In the genomic region with DNA sequence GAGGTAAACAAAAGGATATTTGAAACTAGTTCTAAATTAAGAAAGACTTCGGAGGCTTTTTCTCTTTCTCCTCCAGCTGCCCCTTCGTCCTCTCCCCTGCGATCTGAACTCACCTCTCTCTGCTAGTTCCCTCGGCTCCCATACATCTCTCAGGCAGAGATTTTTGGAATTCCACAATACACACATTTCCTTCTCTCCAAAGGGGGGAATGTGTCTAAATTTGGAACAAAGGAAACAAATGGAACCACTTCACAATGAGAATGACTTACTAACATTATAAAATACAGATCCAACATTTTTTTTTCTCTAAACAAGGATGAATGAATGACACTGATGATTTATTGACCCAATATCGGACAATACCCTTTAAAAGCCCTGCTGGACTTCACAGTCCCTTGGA, we compare ENCODE assay signal across 15 cellular contexts. TPM values are rescaled to one million over a fixed set of nuclear protein-coding genes. Genes with fewer than 3 reads are reported as not detected.
DNase-seq lines count a peak whose midpoint lies in the region; ATAC-seq and TF ChIP-seq lines count a peak whose summit lies in the region.
"Had no signal": no experiment of that assay in that cellular context is flagged by ENCODE, and none has a peak within 500 bp of the region (broad histone marks: within the 10 kb centered on the region; RNA-seq: fewer than 3 reads in every experiment).

No MANE protein-coding gene starts in this region.

- H3K36me3 ChIP-seq in BLaER1 treated with 17β-estradiol and CSF1 and Interleukin-3, amounts not matched to agents 10 nM and 100 nM: no peaks in the 10 kb centered on the region
- H3K36me3 ChIP-seq in IMR-90 (ENCODE audit: control insufficient read depth, insufficient read depth, low read length) (no peaks in the 10 kb centered on the region), testis (ENCODE audit: low read depth, missing control alignments) (no peaks in the 10 kb centered on the region)
- H3K36me3 ChIP-seq: left lung, neutrophil had no signal

- H2AK5ac ChIP-seq in IMR-90 (ENCODE audit: low read depth, low read length): no peak overlapping the region

- no peak overlapping the region for H3K56ac ChIP-seq in IMR-90 (ENCODE audit: extremely low read depth, insufficient read depth, low read length)

- no peak overlapping the region for H3K4me3 ChIP-seq in BLaER1 treated with 17β-estradiol and CSF1 and Interleukin-3, amounts not matched to agents 10 nM and 100 nM
- H3K4me3 ChIP-seq in IMR-90 (ENCODE audit: insufficient read depth, low read depth, low read length) (no peak overlapping the region), testis (no peak overlapping the region)
- H3K4me3 ChIP-seq: left lung had no signal

- H2BK15ac ChIP-seq in IMR-90 (ENCODE audit: low read depth, low read length): no peak overlapping the region

- no peaks in the 10 kb centered on the region for H3K9me3 Mint-ChIP-seq in neural crest cell
- H3K9me3 Mint-ChIP-seq in activated CD4-positive, alpha-beta T cell treated with anti-CD3 and anti-CD28 coated beads, Interleukin-2, amount 10 ng/mL, durations not matched to agents 24 days and 14 days: no peaks in the 10 kb centered on the region
- H3K9me3 Mint-ChIP-seq: activated naive CD4-positive, alpha-beta T cell treated with anti-CD3 and anti-CD28 coated beads, Interleukin-2, amount 50 U/mL, for 24 hours had no signal

- 0 out of 2 replicates have a peak overlapping the region, but pooled peaks have one; percentile 4 for H3K14ac ChIP-seq in IMR-90 (replicated peaks; ENCODE audit: low read depth, low read length)

- H3K27me3 ChIP-seq in BLaER1 treated with 17β-estradiol and CSF1 and Interleukin-3, amounts not matched to agents 10 nM and 100 nM: no peaks in the 10 kb centered on the region
- H3K27me3 ChIP-seq in IMR-90 (ENCODE audit: control insufficient read depth, insufficient read depth, low read length): no peaks in the 10 kb centered on the region; the same call in 1 of the 2 replicates
- no peaks in the 10 kb centered on the region for H3K27me3 ChIP-seq in testis

- H3K79me1 ChIP-seq in IMR-90 (ENCODE audit: low read depth in 1 of 2, low read length in 2 of 2): no peaks in the 10 kb centered on the region; a peak in 1 of 4 replicates

- H4K5ac ChIP-seq in IMR-90 (ENCODE audit: low read depth, low read length): no peak overlapping the region

- no peak overlapping the region for H2BK20ac ChIP-seq in IMR-90 (ENCODE audit: low read depth, low read length)

- H2AFZ ChIP-seq in IMR-90 (replicated peaks; ENCODE audit: low read length, poor library complexity): no peak overlapping the region

- H2AK9ac ChIP-seq in IMR-90 (replicated peaks; ENCODE audit: low read depth, low read length, poor library complexity): no peak overlapping the region

- peaks cover 7% of the 10 kb centered on the region; the same call in 1 of the 2 replicates for H3K9me1 ChIP-seq in IMR-90 (ENCODE audit: insufficient read depth, low read length)

- H3K4me1 Mint-ChIP-seq in neural crest cell: peaks cover 9% of the 10 kb centered on the region
- peaks cover 8% of the 10 kb centered on the region for H3K4me1 Mint-ChIP-seq in activated CD4-positive, alpha-beta T cell treated with anti-CD3 and anti-CD28 coated beads, Interleukin-2, amount 10 ng/mL, durations not matched to agents 24 days and 14 days
- H3K4me1 Mint-ChIP-seq: activated naive CD4-positive, alpha-beta T cell treated with anti-CD3 and anti-CD28 coated beads, Interleukin-2, amount 50 U/mL, for 24 hours had no signal

- peak overlapping the region in 1 of 11 experiments; percentile 7; a peak in 1 of 22 replicates for H3K9ac ChIP-seq in BLaER1 treated with 17β-estradiol and CSF1 and Interleukin-3, amounts not matched to agents 10 nM and 100 nM
- no peak overlapping the region for H3K9ac ChIP-seq in IMR-90 (ENCODE audit: low read depth, low read length)

- no peak for DNase-seq in IMR-90
- peak; percentile 50 for DNase-seq in dermis blood vessel endothelial cell
- no peak for DNase-seq in neural crest cell (ENCODE audit: low read depth, low spot score)
- DNase-seq in testis: no peak
- no peak for DNase-seq in activated CD4-positive, alpha-beta T cell treated with anti-CD3 and anti-CD28 coated beads, Interleukin-2, amount 10 ng/mL, durations not matched to agents 24 days and 14 days
- DNase-seq in HUDEP-2 (lab: John Stamatoyannopoulos, UW; ENCODE audit: unreplicated experiment in 76 of 76): no peak
- DNase-seq: activated CD4-positive, alpha-beta T cell treated with anti-CD3 and anti-CD28 coated beads for 1 hour; hippocampal formation; left lung; stimulated activated CD4-positive, alpha-beta T cell treated with anti-CD3 and anti-CD28 coated beads, Interleukin-12 subunit alpha, Interleukin-12 subunit beta, amount 100 ng/mL, for 4 hours had no signal

- H3K27ac Mint-ChIP-seq in neural crest cell (ENCODE audit: unreplicated experiment): peak overlapping the region; percentile 87
- H3K27ac Mint-ChIP-seq in activated CD4-positive, alpha-beta T cell treated with anti-CD3 and anti-CD28 coated beads, Interleukin-2, amount 10 ng/mL, durations not matched to agents 24 days and 14 days: no peak overlapping the region
- H3K27ac Mint-ChIP-seq: activated naive CD4-positive, alpha-beta T cell treated with anti-CD3 and anti-CD28 coated beads, Interleukin-2, amount 50 U/mL, for 24 hours had no signal

- CTCF ChIA-PET in IMR-90 (lab: Yijun Ruan, JAX): interaction anchor here (1.4 kb wide), 1 partner anchor 14 kb away, joined by 3 read pairs; no protein-coding TSS in a partner anchor

- no peak overlapping the region for H2BK120ac ChIP-seq in IMR-90 (ENCODE audit: low read depth, low read length)

- H3K4ac ChIP-seq in IMR-90 (ENCODE audit: low read depth, low read length): no peak overlapping the region

- no peaks in the 10 kb centered on the region for H3K36me3 Mint-ChIP-seq in neural crest cell (ENCODE audit: low read depth)
- no peaks in the 10 kb centered on the region for H3K36me3 Mint-ChIP-seq in activated CD4-positive, alpha-beta T cell treated with anti-CD3 and anti-CD28 coated beads, Interleukin-2, amount 10 ng/mL, durations not matched to agents 24 days and 14 days (ENCODE audit: low read depth)
- H3K36me3 Mint-ChIP-seq: activated naive CD4-positive, alpha-beta T cell treated with anti-CD3 and anti-CD28 coated beads, Interleukin-2, amount 50 U/mL, for 24 hours had no signal

- dilution Hi-C loops in IMR-90 (cut with HindIII; ENCODE audit: low sequenced_read_pairs, unreplicated experiment): no loop called here

- no peaks in the 10 kb centered on the region for H4K20me1 ChIP-seq in BLaER1 treated with 17β-estradiol and CSF1 and Interleukin-3, amounts not matched to agents 10 nM and 100 nM
- no peaks in the 10 kb centered on the region for H4K20me1 ChIP-seq in IMR-90 (ENCODE audit: insufficient read depth, low read length)

- no peak overlapping the region for H3K4me3 Mint-ChIP-seq in neural crest cell
- no peak overlapping the region for H3K4me3 Mint-ChIP-seq in activated CD4-positive, alpha-beta T cell treated with anti-CD3 and anti-CD28 coated beads, Interleukin-2, amount 10 ng/mL, durations not matched to agents 24 days and 14 days
- H3K4me3 Mint-ChIP-seq: activated naive CD4-positive, alpha-beta T cell treated with anti-CD3 and anti-CD28 coated beads, Interleukin-2, amount 50 U/mL, for 24 hours had no signal

- H3K27ac ChIP-seq in BLaER1 treated with 17β-estradiol and CSF1 and Interleukin-3, amounts not matched to agents 10 nM and 100 nM: peak overlapping the region in 4 of 11 experiments; percentile 40 to 64 (median 50); a peak in 5 of 22 replicates
- H3K27ac ChIP-seq in IMR-90 (ENCODE audit: insufficient read depth, low read length) (no peak overlapping the region), testis (no peak overlapping the region)
- H3K27ac ChIP-seq: left lung, neutrophil had no signal

- no TSS peak for BruUV-seq in IMR-90 (replicated peaks; lab: Mats Ljungman, UMichigan)

- H3K18ac ChIP-seq in IMR-90 (ENCODE audit: low read depth, low read length): no peak overlapping the region

- peaks cover 3% of the 10 kb centered on the region for H3K27me3 Mint-ChIP-seq in neural crest cell (ENCODE audit: low read depth)
- peaks cover 12% of the 10 kb centered on the region for H3K27me3 Mint-ChIP-seq in activated CD4-positive, alpha-beta T cell treated with anti-CD3 and anti-CD28 coated beads, Interleukin-2, amount 10 ng/mL, durations not matched to agents 24 days and 14 days

- H4K8ac ChIP-seq in IMR-90 (ENCODE audit: low read depth in 2 of 2, low read length in 2 of 2): no peak overlapping the region

- TF ChIP-seq POLR2A in IMR-90 (IDR thresholded peaks at IDR 0.05; ENCODE audit: low read depth, low read length) (no peak), testis (IDR thresholded peaks at IDR 0.05) (no peak)

- no peak for TF ChIP-seq RAD21 in IMR-90 (IDR thresholded peaks at IDR 0.05; ENCODE audit: low read length)

- TF ChIP-seq CTCF in IMR-90 (conservative IDR thresholded peaks at IDR 0.05; ENCODE audit: low read depth, low read length) (no peak), neural crest cell (conservative IDR thresholded peaks at IDR 0.05) (no peak), testis (IDR thresholded peaks at IDR 0.05) (no peak)

- H4K91ac ChIP-seq in IMR-90 (ENCODE audit: insufficient read depth, low read depth, low read length): no peak overlapping the region

- H3K4me1 ChIP-seq in BLaER1 treated with 17β-estradiol and CSF1 and Interleukin-3, amounts not matched to agents 10 nM and 100 nM: peaks cover 17 to 62% (median 37%) of the 10 kb centered on the region in 10 experiments
- H3K4me1 ChIP-seq in IMR-90 (ENCODE audit: control insufficient read depth, insufficient read depth, low read length) (peaks cover 6% of the 10 kb centered on the region), testis (peaks cover 4% of the 10 kb centered on the region)
- H3K4me1 ChIP-seq: left lung had no signal

- no peaks in the 10 kb centered on the region for H3K9me3 ChIP-seq in BLaER1 treated with 17β-estradiol and CSF1 and Interleukin-3, amounts not matched to agents 10 nM and 100 nM (replicated peaks in 1 of 11)
- H3K9me3 ChIP-seq in IMR-90 (ENCODE audit: control insufficient read depth, insufficient read depth, low read length) (no peaks in the 10 kb centered on the region), testis (no peaks in the 10 kb centered on the region)
- H3K9me3 ChIP-seq: left lung, neutrophil had no signal

- in situ Hi-C loops in IMR-90 (cut with MboI; ENCODE audit: low sequenced_read_pairs): no loop called here

- peak overlapping the region; percentile 50 to 80 (median 61); a peak in 21 of 22 replicates for H3K4me2 ChIP-seq in BLaER1 treated with 17β-estradiol and CSF1 and Interleukin-3, amounts not matched to agents 10 nM and 100 nM
- H3K4me2 ChIP-seq in IMR-90 (ENCODE audit: low read depth, low read length): no peak overlapping the region

- H3K23ac ChIP-seq in IMR-90 (ENCODE audit: low read depth, low read length): no peak overlapping the region

- no peak for ATAC-seq in IMR-90 (ENCODE audit: low read depth)
- ATAC-seq in HG03025 (IDR thresholded peaks at IDR 0.05; ENCODE audit: low FRiP score, unreplicated experiment): no peak

- POLR2A ChIA-PET in IMR-90 (lab: Charles Lee; ENCODE audit: unreplicated experiment): no interaction called here

- intact Hi-C loops in IMR-90 (cut with micrococcal nuclease): loop anchor here (1.0 kb wide), 1 partner anchor 34 kb away; no protein-coding TSS in a partner anchor
- intact Hi-C loops in testis (cut with DNase I; ENCODE audit: low total_unique reads): no loop called here
- intact Hi-C loops in activated CD4-positive, alpha-beta T cell treated with anti-CD3 and anti-CD28 coated beads, Interleukin-2, amount 10 ng/mL, durations not matched to agents 24 days and 14 days (cut with micrococcal nuclease): no loop called here

- no CpG with 5 or more reads among the region's 5 CpGs for WGBS in IMR-90 (ENCODE audit: extremely low coverage in 2 of 2, insufficient read length in 1 of 2), 2 experiments
- 54 to 67% methylated on average over 5 of the region's 5 CpGs for WGBS in testis, 2 donors

- no peak overlapping the region for H2BK5ac ChIP-seq in IMR-90 (ENCODE audit: low read depth, low read length, poor library complexity, severe bottlenecking)

RNA-seq across cellular contexts. Expression of a gene that starts 20.7 kb away (rescaled TPM):
- total RNA-seq in IMR-90 (2012; rRNA removed) (947 and 1,000 TPM in 2 replicates), dermis blood vessel endothelial cell (833 and 1,138 TPM in 2 replicates), neural crest cell (776 and 780 TPM in 2 replicates), testis (100 to 1,000 TPM; 117 to 201 TPM)
- polyA plus RNA-seq in IMR-90 (2012; rRNA removed) (1,539 and 1,653 TPM in 2 replicates), testis (ENCODE audit: insufficient read depth, low read depth, low replicate concordance) (211 TPM)
- polyA plus RNA-seq in IMR-90 (2012; cell fraction: cytosol; rRNA removed): 997 and 1,624 TPM in 2 replicates
- 354 and 763 TPM in 2 replicates for polyA plus RNA-seq in IMR-90 (2012; cell fraction: nucleus; rRNA removed; ENCODE audit: low replicate concordance)
- total RNA-seq in activated CD4-positive, alpha-beta T cell treated with anti-CD3 and anti-CD28 coated beads, Interleukin-2, amount 10 ng/mL, durations not matched to agents 24 days and 14 days: 305 and 312 TPM in 2 replicates

RNA-seq across cellular contexts. Expression of a gene that starts 39.7 kb away (rescaled TPM):
- total RNA-seq in IMR-90 (2012; rRNA removed) (not detected in 2 replicates), dermis blood vessel endothelial cell (not detected in 2 replicates), neural crest cell (not detected in 2 replicates), testis (not detected)
- polyA plus RNA-seq in IMR-90 (2012; rRNA removed) (not detected in 2 replicates), testis (ENCODE audit: insufficient read depth, low read depth, low replicate concordance) (not detected)
- not detected in 2 replicates for polyA plus RNA-seq in IMR-90 (2012; cell fraction: cytosol; rRNA removed)
- polyA plus RNA-seq in IMR-90 (2012; cell fraction: nucleus; rRNA removed; ENCODE audit: low replicate concordance): not detected in 2 replicates
- total RNA-seq in activated CD4-positive, alpha-beta T cell treated with anti-CD3 and anti-CD28 coated beads, Interleukin-2, amount 10 ng/mL, durations not matched to agents 24 days and 14 days: not detected in 2 replicates
- total RNA-seq: left lung had no signal
- polyA plus RNA-seq: esophagus had no signal

RNA-seq across cellular contexts. Expression of a gene that starts 43.8 kb away (rescaled TPM):
- total RNA-seq in IMR-90 (2012; rRNA removed) (119 and 120 TPM in 2 replicates), dermis blood vessel endothelial cell (166 and 175 TPM in 2 replicates), neural crest cell (182 and 191 TPM in 2 replicates), testis (100 to 1,000 TPM; 312 to 369 TPM)
- polyA plus RNA-seq in IMR-90 (2012; rRNA removed) (133 and 148 TPM in 2 replicates), testis (ENCODE audit: insufficient read depth, low read depth, low replicate concordance) (187 TPM)
- 171 and 178 TPM in 2 replicates for polyA plus RNA-seq in IMR-90 (2012; cell fraction: cytosol; rRNA removed)
- 491 and 899 TPM in 2 replicates for polyA plus RNA-seq in IMR-90 (2012; cell fraction: nucleus; rRNA removed; ENCODE audit: low replicate concordance)
- 304 and 321 TPM in 2 replicates for total RNA-seq in activated CD4-positive, alpha-beta T cell treated with anti-CD3 and anti-CD28 coated beads, Interleukin-2, amount 10 ng/mL, durations not matched to agents 24 days and 14 days

RNA-seq across cellular contexts. Expression of a gene that starts 55.0 kb away (rescaled TPM):
- total RNA-seq in IMR-90 (2012; rRNA removed) (8.1 and 9.2 TPM in 2 replicates), dermis blood vessel endothelial cell (25.2 and 42.2 TPM in 2 replicates), neural crest cell (32.0 and 32.8 TPM in 2 replicates), testis (10 to 100 TPM; 26.4 to 38.0 TPM)
- polyA plus RNA-seq in IMR-90 (2012; rRNA removed) (44.7 and 49.8 TPM in 2 replicates), testis (ENCODE audit: insufficient read depth, low read depth, low replicate concordance) (20.9 TPM)
- polyA plus RNA-seq in IMR-90 (2012; cell fraction: cytosol; rRNA removed): 49.1 and 52.7 TPM in 2 replicates
- 41.3 and 43.1 TPM in 2 replicates for polyA plus RNA-seq in IMR-90 (2012; cell fraction: nucleus; rRNA removed; ENCODE audit: low replicate concordance)
- 93.5 and 97.9 TPM in 2 replicates for total RNA-seq in activated CD4-positive, alpha-beta T cell treated with anti-CD3 and anti-CD28 coated beads, Interleukin-2, amount 10 ng/mL, durations not matched to agents 24 days and 14 days

RNA-seq across cellular contexts. Expression of a gene that starts 57.8 kb away (rescaled TPM):
- total RNA-seq in IMR-90 (2012; rRNA removed) (4.7 and 5.0 TPM in 2 replicates), dermis blood vessel endothelial cell (4.8 and 10.7 TPM in 2 replicates), neural crest cell (81.5 and 109 TPM in 2 replicates), testis (10 to 100 TPM; 15.5 to 23.5 TPM)
- polyA plus RNA-seq in IMR-90 (2012; rRNA removed) (15.4 and 18.3 TPM in 2 replicates), testis (ENCODE audit: insufficient read depth, low read depth, low replicate concordance) (19.6 TPM)
- 8.3 and 16.2 TPM in 2 replicates for polyA plus RNA-seq in IMR-90 (2012; cell fraction: cytosol; rRNA removed)
- polyA plus RNA-seq in IMR-90 (2012; cell fraction: nucleus; rRNA removed; ENCODE audit: low replicate concordance): 41.1 and 134 TPM in 2 replicates
- 126 and 128 TPM in 2 replicates for total RNA-seq in activated CD4-positive, alpha-beta T cell treated with anti-CD3 and anti-CD28 coated beads, Interleukin-2, amount 10 ng/mL, durations not matched to agents 24 days and 14 days
